In the genomic region with DNA sequence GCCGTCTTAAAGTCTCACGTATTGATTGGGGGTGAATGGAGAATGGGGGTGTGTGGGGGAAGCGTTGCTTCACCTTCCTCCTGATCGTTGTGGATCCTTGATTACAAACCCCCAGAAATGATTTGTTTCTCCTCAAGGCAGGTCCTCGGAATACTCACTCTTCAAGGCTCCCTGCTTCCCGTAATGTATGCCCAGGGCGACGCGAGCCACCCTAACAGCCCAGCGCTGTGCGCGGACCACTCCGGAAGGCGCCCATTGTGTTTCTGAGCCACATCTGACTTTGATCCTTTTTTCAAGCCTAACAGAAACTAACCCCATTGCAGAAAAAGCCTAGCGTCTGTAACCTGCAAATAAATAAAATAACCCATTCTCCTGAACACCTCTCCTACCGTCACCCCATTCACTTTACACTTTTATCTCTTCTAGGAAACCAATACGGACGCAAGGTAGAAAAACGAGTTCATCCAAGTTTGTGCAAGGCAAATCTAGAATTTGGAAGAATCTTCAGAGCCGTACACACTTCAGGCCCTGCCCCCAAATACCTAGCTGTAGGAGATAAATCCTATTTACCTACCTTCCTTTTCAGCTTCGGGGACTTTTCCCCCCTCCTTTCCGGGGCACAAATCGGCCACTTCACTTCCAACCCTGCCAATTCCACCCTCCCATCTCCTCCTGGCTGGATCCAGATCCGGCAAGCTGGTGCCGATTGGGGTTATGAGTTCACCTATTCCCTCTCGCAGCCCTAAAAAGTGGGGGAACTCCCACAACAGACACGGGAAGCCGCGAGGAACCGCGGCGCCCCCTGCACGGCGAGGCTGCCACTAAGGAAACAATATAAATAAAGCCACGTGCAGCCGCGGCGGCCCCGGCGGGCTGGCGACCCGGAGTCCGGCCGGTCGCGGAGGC, we compare ENCODE assay signal across 8 cellular contexts. TPM values are rescaled to one million over a fixed set of nuclear protein-coding genes. Genes with fewer than 3 reads are reported as not detected.
DNase-seq lines count a peak whose midpoint lies in the region; ATAC-seq and TF ChIP-seq lines count a peak whose summit lies in the region.

No MANE protein-coding gene starts in this region.

- no peaks in the 10 kb centered on the region for H3K9me3 ChIP-seq in colonic mucosa

- DNase-seq in GM13976 (ENCODE audit: low spot score), result peak; percentile 37
- peak; percentile 26 for DNase-seq in NCI-H2227 (lab: John Stamatoyannopoulos, UW; ENCODE audit: unreplicated experiment)
- peak; percentile 29 for DNase-seq in colonic mucosa
- peak; percentile 7 to 13 for DNase-seq in lung microvascular endothelial cell (ENCODE audit: low read depth in 2 of 2)
- no peak for DNase-seq in effector CD8-positive, alpha-beta T cell (lab: John Stamatoyannopoulos, UW)
- DNase-seq in left lobe of liver (ENCODE audit: low spot score), result no peak
- no peak for DNase-seq in cerebellum (ENCODE audit: low spot score)

- in situ Hi-C loops in GM13976 (cut with MboI; ENCODE audit: low sequenced_read_pairs, unreplicated experiment), result no loop called here

- intact Hi-C loops in colonic mucosa (cut with DNase I), result no loop called here

- peaks cover 7% of the 10 kb centered on the region for H3K4me1 ChIP-seq in colonic mucosa

- H3K36me3 ChIP-seq in colonic mucosa, result no peaks in the 10 kb centered on the region

- ATAC-seq in left lobe of liver (no peak), GM19397 (IDR thresholded peaks at IDR 0.05; ENCODE audit: unreplicated experiment) (no peak)

- H3K27ac ChIP-seq in colonic mucosa, result no peak overlapping the region

- peak overlapping the region; percentile 14 for H3K9ac ChIP-seq in colonic mucosa (ENCODE audit: low read depth in 2 of 2, low read length in 2 of 2)

- peaks cover 53% of the 10 kb centered on the region for H3K27me3 ChIP-seq in colonic mucosa

- H3K4me3 ChIP-seq in colonic mucosa, result peak overlapping the region; percentile 61

- TF ChIP-seq CTCF in GM13976 (IDR thresholded peaks at IDR 0.05; ENCODE audit: borderline replicate concordance, control extremely low read depth, extremely low read depth, insufficient read depth, missing control alignments) (no peak), colonic mucosa (IDR thresholded peaks at IDR 0.05) (no peak)

RNA-seq across cellular contexts. Expression of gene PRTG, which starts 1.1 kb away (rescaled TPM):
- total RNA-seq in colonic mucosa (1 to 10 TPM in 1 of 2 donors, under 1 TPM in 1; 0.32 to 1.2 TPM), lung microvascular endothelial cell (0.40 and 1.7 TPM in 2 replicates), left lobe of liver (0.23 TPM), cerebellum (28.8 TPM)

Comparison
In these comparisons a context has a peak if more than half of its experiments do, and no peak if none do; other contexts are left out.
1. DNase-seq: peak in GM13976 (single experiment), NCI-H2227 (single experiment), colonic mucosa (single experiment) and lung microvascular endothelial cell (2 of 2); none in effector CD8-positive, alpha-beta T cell (single experiment), left lobe of liver (single experiment) and cerebellum (single experiment).
2. RNA of gene PRTG, which starts 1.1 kb away (total RNA-seq): 28.8 TPM in cerebellum (single experiment); 0.32 to 1.2 TPM in colonic mucosa, 0.40 to 1.7 TPM in lung microvascular endothelial cell and 0.23 TPM in left lobe of liver (single experiment); every median in the first group is over 10 times any median in the second.